2 cellular contexts compared by ENCODE assay signal in genomic region chr5:134430001-134430569, GRCh38.
TF ChIP-seq lines count a peak whose summit lies in the region.

No MANE protein-coding gene starts in this region.

TF ChIP-seq in GM12891, 5 proteins besides CTCF, POLR2A, EP300 and RAD21 (continued from another document):
- no peak for TF ChIP-seq POU2F2 (IDR thresholded peaks at IDR 0.05; ENCODE audit: low read depth, low read length)
- TF ChIP-seq SPI1 (IDR thresholded peaks at IDR 0.05; ENCODE audit: low read depth, low read length) = no peak
- TF ChIP-seq PAX5 (IDR thresholded peaks at IDR 0.05; ENCODE audit: insufficient read depth, low read length, severe bottlenecking) = no peak
TF ChIP-seq in GM12891: peak in this region for 0.

TF ChIP-seq in H1, 55 proteins besides CTCF, POLR2A, EP300 and RAD21 (continued from another document):
- TF ChIP-seq CREB1 (IDR thresholded peaks at IDR 0.05) (no peak), JUN (IDR thresholded peaks at IDR 0.05; ENCODE audit: low read depth, low read length) (no peak), RNF2 (IDR thresholded peaks at IDR 0.05; ENCODE audit: borderline replicate concordance, low read depth, low read length, missing control alignments, poor library complexity, severe bottlenecking) (no peak), ATF2 (IDR thresholded peaks at IDR 0.05; ENCODE audit: low read length) (no peak)
